20 cellular contexts compared by ENCODE assay signal in the genomic region with DNA sequence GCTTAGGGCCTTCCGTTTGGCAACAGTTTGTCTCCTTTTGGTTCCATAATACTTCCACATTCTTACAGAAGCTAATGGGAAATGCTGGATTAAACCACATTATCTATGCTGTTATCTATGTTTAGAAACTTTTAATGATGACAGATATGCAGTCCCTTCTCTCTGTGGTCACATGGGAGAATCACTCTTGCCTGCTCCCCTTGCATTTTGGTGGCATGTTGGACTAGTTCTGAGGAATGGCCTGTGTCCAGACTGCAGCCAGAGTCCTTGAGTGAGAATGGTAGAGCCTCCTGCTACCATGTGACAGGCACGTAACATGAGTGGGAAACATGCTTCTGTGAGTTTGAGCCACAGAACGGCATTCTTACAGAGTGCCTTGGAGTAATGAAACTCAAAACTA.
"Had no signal": no experiment of that assay in that cellular context is flagged by ENCODE, and none has a peak within 500 bp of the region (broad histone marks: within the 10 kb centered on the region; RNA-seq: fewer than 3 reads in every experiment).

No MANE protein-coding gene starts in this region.

- H3K4me1 Mint-ChIP-seq: activated naive CD8-positive, alpha-beta T cell treated with anti-CD3 and anti-CD28 coated beads for 36 hours; endodermal cell had no signal

- H3K9me3 ChIP-seq: sigmoid colon, SJSA1, tibial nerve had no signal

- H3K36me3 ChIP-seq: neural progenitor cell, sigmoid colon, SJSA1, tibial nerve had no signal

- H3K27me3 Mint-ChIP-seq: activated naive CD8-positive, alpha-beta T cell treated with anti-CD3 and anti-CD28 coated beads for 36 hours; naive B cell; stimulated activated memory B cell treated with anti-CD40 and anti-IgM and Interleukin-4, amounts not matched to agents 10 μg/mL and 1 μg/mL and 100 μg/mL, for 72 hours had no signal

- H3K4me3 Mint-ChIP-seq: activated CD8-positive, alpha-beta T cell treated with anti-CD3 and anti-CD28 coated beads, Interleukin-2, amount 10 ng/mL, durations not matched to agents 7 days and 5 days; activated naive CD8-positive, alpha-beta T cell treated with anti-CD3 and anti-CD28 coated beads for 36 hours; activated T-cell treated with anti-CD3 and anti-CD28 coated beads, Interleukin-2, amount 50 U/mL, for 72 hours; endodermal cell; naive B cell; neural progenitor cell; stimulated activated memory B cell treated with anti-CD40 and anti-IgM and Interleukin-4, amounts not matched to agents 10 μg/mL and 1 μg/mL and 100 μg/mL, for 72 hours; WTC11 had no signal

- H3K36me3 Mint-ChIP-seq: activated naive CD8-positive, alpha-beta T cell treated with anti-CD3 and anti-CD28 coated beads for 36 hours; naive B cell; neural progenitor cell; stimulated activated memory B cell treated with anti-CD40 and anti-IgM and Interleukin-4, amounts not matched to agents 10 μg/mL and 1 μg/mL and 100 μg/mL, for 72 hours; WTC11 had no signal

- H3K27ac Mint-ChIP-seq: activated CD8-positive, alpha-beta T cell treated with anti-CD3 and anti-CD28 coated beads, Interleukin-2, amount 10 ng/mL, durations not matched to agents 7 days and 5 days; activated naive CD8-positive, alpha-beta T cell treated with anti-CD3 and anti-CD28 coated beads for 36 hours; activated T-cell treated with anti-CD3 and anti-CD28 coated beads, Interleukin-2, amount 50 U/mL, for 72 hours; endodermal cell; neural progenitor cell; stimulated activated memory B cell treated with anti-CD40 and anti-IgM and Interleukin-4, amounts not matched to agents 10 μg/mL and 1 μg/mL and 100 μg/mL, for 72 hours; WTC11 had no signal

- H3K9me3 Mint-ChIP-seq: activated naive CD8-positive, alpha-beta T cell treated with anti-CD3 and anti-CD28 coated beads for 36 hours; activated T-cell treated with anti-CD3 and anti-CD28 coated beads, Interleukin-2, amount 50 U/mL, for 72 hours; endodermal cell; stimulated activated memory B cell treated with anti-CD40 and anti-IgM and Interleukin-4, amounts not matched to agents 10 μg/mL and 1 μg/mL and 100 μg/mL, for 72 hours; WTC11 had no signal

- DNase-seq: activated CD4-positive, alpha-beta T cell treated with anti-CD3 and anti-CD28 coated beads for 4 hours; activated CD8-positive, alpha-beta memory T cell treated with anti-CD3 and anti-CD28 coated beads, Interleukin-2, amount 50 U/mL, for 4 hours; activated CD8-positive, alpha-beta T cell treated with anti-CD3 and anti-CD28 coated beads, Interleukin-2, amount 10 ng/mL, durations not matched to agents 7 days and 5 days; activated gamma-delta T cell; activated naive CD8-positive, alpha-beta T cell treated with anti-CD3 and anti-CD28 coated beads for 36 hours; activated T-cell treated with anti-CD3 and anti-CD28 coated beads, Interleukin-2, amount 50 U/mL, for 72 hours; anterior cingulate cortex; endodermal cell; hippocampal formation; kidney; midbrain; naive B cell; sigmoid colon; stimulated activated CD4-positive, alpha-beta T cell treated with anti-CD3 and anti-CD28 coated beads, Interleukin-12 subunit alpha, Interleukin-12 subunit beta, amount 100 ng/mL, for 4 hours; SW 1271 had no signal

- H3K27me3 ChIP-seq: neural progenitor cell, sigmoid colon, SJSA1, tibial nerve had no signal

- H3K27ac ChIP-seq: neural progenitor cell, SJSA1 had no signal

- H3K4me3 ChIP-seq: neural progenitor cell, sigmoid colon, SJSA1, tibial nerve had no signal

- ATAC-seq: activated CD8-positive, alpha-beta T cell treated with anti-CD3 and anti-CD28 coated beads, Interleukin-2, amount 10 ng/mL, durations not matched to agents 7 days and 5 days; activated T-cell treated with anti-CD3 and anti-CD28 coated beads, Interleukin-2, amount 50 U/mL, for 72 hours; stimulated activated memory B cell treated with anti-CD40 and anti-IgM and Interleukin-4, amounts not matched to agents 10 μg/mL and 1 μg/mL and 100 μg/mL, for 72 hours; WTC11 had no signal
